10 cellular contexts compared by ENCODE assay signal in the genomic region with DNA sequence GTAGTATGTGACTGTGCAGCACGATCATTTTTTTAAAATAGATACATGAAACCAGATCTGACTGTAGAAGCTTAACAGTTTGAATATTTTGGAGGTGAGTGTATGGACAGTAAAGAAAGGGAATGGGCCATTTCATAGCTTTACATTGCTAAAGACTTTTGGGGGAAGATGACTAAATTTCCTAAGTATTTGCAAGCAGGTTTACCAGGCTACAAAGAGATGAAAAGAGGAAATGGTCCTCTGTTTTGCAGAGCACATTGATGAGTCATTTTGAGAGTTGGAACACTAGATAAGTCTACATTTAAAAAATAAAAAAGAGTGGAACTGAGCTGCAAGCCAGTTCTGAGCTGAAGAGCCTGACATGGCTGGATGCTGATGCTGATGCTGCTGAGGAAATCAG.
DNase-seq lines count a peak whose midpoint lies in the region; ATAC-seq lines count a peak whose summit lies in the region.
"Had no signal": no experiment of that assay in that cellular context is flagged by ENCODE, and none has a peak within 500 bp of the region (broad histone marks: within the 10 kb centered on the region; RNA-seq: fewer than 3 reads in every experiment).

No MANE protein-coding gene starts in this region.

- H3K4me1 ChIP-seq in trophoblast cell (ENCODE audit: control insufficient read depth in 1 of 2, insufficient read depth in 2 of 2, low read length in 2 of 2), result no peaks in the 10 kb centered on the region

- no peak overlapping the region for H4K12ac ChIP-seq in trophoblast cell (ENCODE audit: low read depth, low read length)

- no peak overlapping the region for H2AK5ac ChIP-seq in trophoblast cell (ENCODE audit: low read length)

- H3K9ac ChIP-seq in trophoblast cell (ENCODE audit: low read length), result no peak overlapping the region

- H3K27ac Mint-ChIP-seq in T-cell, result no peak overlapping the region
- H3K27ac Mint-ChIP-seq: dendritic cell treated with granulocyte-macrophage colony-stimulating factor and Interleukin-4, amounts not matched to agents 40 ng/mL and 50 ng/mL, for 4 days had no signal

- no peaks in the 10 kb centered on the region for H3K79me2 ChIP-seq in trophoblast cell (ENCODE audit: control insufficient read depth, insufficient read depth, low read length, poor library complexity)

- H3K27me3 Mint-ChIP-seq in T-cell, result no peaks in the 10 kb centered on the region
- H3K27me3 Mint-ChIP-seq: dendritic cell treated with granulocyte-macrophage colony-stimulating factor and Interleukin-4, amounts not matched to agents 40 ng/mL and 50 ng/mL, for 4 days had no signal

- H4K91ac ChIP-seq in trophoblast cell (ENCODE audit: low read depth, low read length), result no peak overlapping the region

- H3K27me3 ChIP-seq in trophoblast cell (ENCODE audit: insufficient read depth, low read length), result no peaks in the 10 kb centered on the region

- no peak overlapping the region for H3K18ac ChIP-seq in trophoblast cell (ENCODE audit: low read length)

- no peak overlapping the region for H3K14ac ChIP-seq in trophoblast cell (ENCODE audit: low read length)

- no peak overlapping the region for H4K8ac ChIP-seq in trophoblast cell (ENCODE audit: low read depth, low read length)

- ATAC-seq in GM18858 (IDR thresholded peaks at IDR 0.05; ENCODE audit: unreplicated experiment) (peak; percentile 89), T-cell (replicated peaks in 1 of 4) (no peak)

- H3K4me2 ChIP-seq in trophoblast cell (ENCODE audit: low read length), result no peak overlapping the region

- no peaks in the 10 kb centered on the region for H3K4me1 Mint-ChIP-seq in T-cell

- H3K9me3 Mint-ChIP-seq in T-cell, result peaks cover 6 to 8% (median 7%) of the 10 kb centered on the region in 3 donors

- no peak overlapping the region for H3K4me3 ChIP-seq in trophoblast cell (ENCODE audit: low read depth, low read length)

- no peak overlapping the region for H2BK120ac ChIP-seq in trophoblast cell (ENCODE audit: insufficient read depth, low read length, poor library complexity)

- H3K79me1 ChIP-seq in trophoblast cell (ENCODE audit: low read length), result no peaks in the 10 kb centered on the region

- H3K4me3 Mint-ChIP-seq in T-cell, result no peak overlapping the region
- H3K4me3 Mint-ChIP-seq: dendritic cell treated with granulocyte-macrophage colony-stimulating factor and Interleukin-4, amounts not matched to agents 40 ng/mL and 50 ng/mL, for 4 days had no signal

- H2AFZ ChIP-seq in trophoblast cell (ENCODE audit: insufficient read depth, low read length, poor library complexity), result no peak overlapping the region

- no peaks in the 10 kb centered on the region for H3K36me3 ChIP-seq in trophoblast cell (ENCODE audit: control insufficient read depth in 1 of 2, insufficient read depth in 2 of 2, low read length in 2 of 2)

- no peak overlapping the region for H2BK12ac ChIP-seq in trophoblast cell (ENCODE audit: low read length)

- no peak overlapping the region for H3K4ac ChIP-seq in trophoblast cell (ENCODE audit: low read depth, low read length)

- CTCF ChIA-PET in T-cell (lab: Charles Lee), result interaction anchor here in 1 of 2 donors (0.6 kb wide), 1 partner anchor 418 kb away, joined by 5 read pairs; no protein-coding TSS in a partner anchor

- DNase-seq in HT1080 (ENCODE audit: low read depth), result peak; percentile 98
- peak; percentile 64 for DNase-seq in amniotic epithelial cell (ENCODE audit: low read depth)
- DNase-seq in trophoblast cell, result peak; percentile 28 to 91
- DNase-seq in T-cell, result no peak
- no peak for DNase-seq in NCI-H2227 (lab: John Stamatoyannopoulos, UW; ENCODE audit: unreplicated experiment)
- DNase-seq in NCI-H2081 (lab: John Stamatoyannopoulos, UW), result no peak
- no peak for DNase-seq in activated naive CD4-positive, alpha-beta T cell treated with Interleukin-2 at 50 U/mL for 16 hours
- DNase-seq: kidney had no signal

- H3K27ac ChIP-seq in trophoblast cell (ENCODE audit: low read depth, low read length), result no peak overlapping the region

- no peaks in the 10 kb centered on the region for H3K36me3 Mint-ChIP-seq in T-cell

- H3K23ac ChIP-seq in trophoblast cell (ENCODE audit: low read length), result no peak overlapping the region

- POLR2A ChIA-PET in T-cell (lab: Charles Lee), result no interaction called here

- H2BK5ac ChIP-seq in trophoblast cell (ENCODE audit: low read depth, low read length, poor library complexity), result no peak overlapping the region

- no peaks in the 10 kb centered on the region for H3K9me3 ChIP-seq in trophoblast cell (ENCODE audit: insufficient read depth, low read depth, low read length)

- WGBS in trophoblast cell (ENCODE audit: extremely low coverage, insufficient coverage, insufficient read length), result no CpG with 5 or more reads among the region's 1 CpG

Comparison
In these comparisons a context has a peak if more than half of its experiments do, and no peak if none do; other contexts are left out.
1. DNase-seq: peak in HT1080 (single experiment), amniotic epithelial cell (single experiment) and trophoblast cell (2 of 2); none in T-cell (0 of 34), NCI-H2227 (single experiment), NCI-H2081 (0 of 2) and activated naive CD4-positive, alpha-beta T cell treated with Interleukin-2 at 50 U/mL for 16 hours (single experiment).